Comparison of ENCODE assay signal across 1 cellular context in genomic region chr19:5268801-5269200, GRCh38.
A peak's percentile ranks its signal among the peaks of the same experiment; 100 is the strongest.
TF ChIP-seq lines count a peak whose summit lies in the region.

No MANE protein-coding gene starts in this region.

TF ChIP-seq in GM12878, 131 proteins besides CTCF, POLR2A, EP300 and RAD21 (continued from another document):
- TF ChIP-seq ATF7 (IDR thresholded peaks at IDR 0.05; ENCODE audit: low read depth), result 0 out of 2 replicates have a peak, but pooled peaks have one; percentile 60
- TF ChIP-seq NRF1 (conservative IDR thresholded peaks at IDR 0.05; ENCODE audit: low read depth, low read length), result no peak
- TF ChIP-seq ATF2 (IDR thresholded peaks at IDR 0.05; ENCODE audit: low read length), result 0 out of 2 replicates have a peak, but pooled peaks have one; percentile 46
